ENCODE assay signal across 30 cellular contexts in genomic region chr1:31051611-31052010, GRCh38. TPM values are rescaled to one million over a fixed set of nuclear protein-coding genes. Genes with fewer than 3 reads are reported as not detected.
A peak's percentile ranks its signal among the peaks of the same experiment; 100 is the strongest.
DNase-seq lines count a peak whose midpoint lies in the region; ATAC-seq and TF ChIP-seq lines count a peak whose summit lies in the region.
"Had no signal": no experiment of that assay in that cellular context is flagged by ENCODE, and none has a peak within 500 bp of the region (broad histone marks: within the 10 kb centered on the region; RNA-seq: fewer than 3 reads in every experiment).

No MANE protein-coding gene starts in this region.

- intact Hi-C loops in CD14-positive monocyte (cut with micrococcal nuclease) = no loop called here
- intact Hi-C loops in CD4-positive, alpha-beta memory T cell (cut with micrococcal nuclease) = no loop called here
- intact Hi-C loops in right lobe of liver (cut with DNase I) = no loop called here

- H3K9me3 ChIP-seq in CD4-positive, alpha-beta memory T cell (ENCODE audit: control insufficient read depth in 1 of 2, low read length in 2 of 2) = no peaks in the 10 kb centered on the region
- H3K9me3 ChIP-seq in right lobe of liver (no peaks in the 10 kb centered on the region), MG63 (no peaks in the 10 kb centered on the region)
- H3K9me3 ChIP-seq: BLaER1 treated with 17β-estradiol and CSF1 and Interleukin-3, amounts not matched to agents 10 nM and 100 nM; colonic mucosa; HAP-1; heart right ventricle; upper lobe of left lung had no signal

- no peak for TF ChIP-seq POLR2A in right lobe of liver (IDR thresholded peaks at IDR 0.05)

- no peaks in the 10 kb centered on the region for H3K27me3 ChIP-seq in CD4-positive, alpha-beta memory T cell (ENCODE audit: insufficient read depth, low read length)
- H3K27me3 ChIP-seq in right lobe of liver (no peaks in the 10 kb centered on the region), MG63 (no peaks in the 10 kb centered on the region)
- H3K27me3 ChIP-seq: BLaER1 treated with 17β-estradiol and CSF1 and Interleukin-3, amounts not matched to agents 10 nM and 100 nM; cardiac muscle cell; colonic mucosa; heart right ventricle; upper lobe of left lung had no signal

- no peak overlapping the region for H3K4me3 ChIP-seq in CD4-positive, alpha-beta memory T cell (ENCODE audit: low read length in 2 of 2)
- H3K4me3 ChIP-seq in right lobe of liver (peak overlapping the region in 1 of 3 donors; percentile 11), MG63 (no peak overlapping the region)
- H3K4me3 ChIP-seq: BLaER1 treated with 17β-estradiol and CSF1 and Interleukin-3, amounts not matched to agents 10 nM and 100 nM; cardiac muscle cell; colonic mucosa; HAP-1; heart right ventricle; upper lobe of left lung had no signal

- TF ChIP-seq CTCF in CD14-positive monocyte (IDR thresholded peaks at IDR 0.05) (no peak), right lobe of liver (IDR thresholded peaks at IDR 0.05) (no peak), progenitor cell of endocrine pancreas (IDR thresholded peaks at IDR 0.05; ENCODE audit: unreplicated experiment) (no peak)

- WGBS in right lobe of liver (ENCODE audit: insufficient coverage, low coverage, low lambda C conversion rate, missing lambda C conversion rate) = 28% methylated on average over 1 of the region's 1 CpG

- H3K27me3 Mint-ChIP-seq in CD14-positive monocyte (ENCODE audit: low read depth in 3 of 3) (no peaks in the 10 kb centered on the region), progenitor cell of endocrine pancreas (no peaks in the 10 kb centered on the region)
- H3K27me3 Mint-ChIP-seq in CD4-positive, alpha-beta memory T cell = no peaks in the 10 kb centered on the region
- H3K27me3 Mint-ChIP-seq: activated CD8-positive, alpha-beta memory T cell treated with anti-CD3 and anti-CD28 coated beads, Interleukin-2, amount 10 ng/mL, durations not matched to agents 7 days and 5 days; activated naive CD4-positive, alpha-beta T cell treated with anti-CD3 and anti-CD28 coated beads, Interleukin-2, amount 10 ng/mL, durations not matched to agents 7 days and 5 days; naive B cell had no signal

- H3K9me3 Mint-ChIP-seq in CD14-positive monocyte = no peaks in the 10 kb centered on the region
- no peaks in the 10 kb centered on the region for H3K9me3 Mint-ChIP-seq in CD4-positive, alpha-beta memory T cell
- H3K9me3 Mint-ChIP-seq in progenitor cell of endocrine pancreas (ENCODE audit: low read depth) = no peaks in the 10 kb centered on the region
- H3K9me3 Mint-ChIP-seq: activated naive CD4-positive, alpha-beta T cell treated with anti-CD3 and anti-CD28 coated beads, Interleukin-2, amount 10 ng/mL, durations not matched to agents 7 days and 5 days; activated T-helper 1 cell treated with anti-CD3 and anti-CD28 coated beads, Interleukin-12 subunit alpha, Interleukin-12 subunit beta, Interleukin-2, Interleukin-4 antibody, amounts not matched to agents 30 ng/mL and 10 ng/mL and 1 ng/mL, durations not matched to agents 14 hours and 24 hours and 36 hours; naive B cell had no signal

- CTCF ChIA-PET in CD4-positive, alpha-beta memory T cell (lab: Charles Lee; ENCODE audit: partially characterized antibody) = no interaction called here

- H3K4me3 Mint-ChIP-seq in CD14-positive monocyte (no peak overlapping the region), progenitor cell of endocrine pancreas (ENCODE audit: low read depth) (no peak overlapping the region)
- H3K4me3 Mint-ChIP-seq in CD4-positive, alpha-beta memory T cell = peak overlapping the region in 2 of 8 donors; percentile 55 to 63
- H3K4me3 Mint-ChIP-seq: activated CD8-positive, alpha-beta memory T cell treated with anti-CD3 and anti-CD28 coated beads, Interleukin-2, amount 10 ng/mL, durations not matched to agents 7 days and 5 days; activated naive CD4-positive, alpha-beta T cell treated with anti-CD3 and anti-CD28 coated beads, Interleukin-2, amount 10 ng/mL, durations not matched to agents 7 days and 5 days; activated T-helper 1 cell treated with anti-CD3 and anti-CD28 coated beads, Interleukin-12 subunit alpha, Interleukin-12 subunit beta, Interleukin-2, Interleukin-4 antibody, amounts not matched to agents 30 ng/mL and 10 ng/mL and 1 ng/mL, durations not matched to agents 14 hours and 24 hours and 36 hours; naive B cell had no signal

- peaks cover 24 to 56% of the 10 kb centered on the region in 2 donors for H3K36me3 Mint-ChIP-seq in CD14-positive monocyte
- H3K36me3 Mint-ChIP-seq in CD4-positive, alpha-beta memory T cell = peaks cover 12 to 40% of the 10 kb centered on the region in 2 donors
- peaks cover 22% of the 10 kb centered on the region for H3K36me3 Mint-ChIP-seq in progenitor cell of endocrine pancreas (ENCODE audit: insufficient read depth)

- no peak overlapping the region for H3K27ac ChIP-seq in CD4-positive, alpha-beta memory T cell (ENCODE audit: low read depth, low read length)
- peak overlapping the region in 1 of 3 donors; percentile 46 for H3K27ac ChIP-seq in right lobe of liver
- H3K27ac ChIP-seq: cardiac muscle cell, colonic mucosa, heart right ventricle, upper lobe of left lung had no signal

- H3K4me1 Mint-ChIP-seq in CD14-positive monocyte (peaks cover 29% of the 10 kb centered on the region), progenitor cell of endocrine pancreas (ENCODE audit: low read depth) (peaks cover 20% of the 10 kb centered on the region)
- peaks cover 37 to 76% (median 57%) of the 10 kb centered on the region in 4 donors for H3K4me1 Mint-ChIP-seq in CD4-positive, alpha-beta memory T cell

- H3K27ac Mint-ChIP-seq in CD14-positive monocyte = peak overlapping the region in 4 of 7 donors; percentile 7 to 80 (median 62)
- peak overlapping the region in 5 of 7 donors; percentile 9 to 70 (median 25) for H3K27ac Mint-ChIP-seq in CD4-positive, alpha-beta memory T cell
- H3K27ac Mint-ChIP-seq in progenitor cell of endocrine pancreas = no peak overlapping the region
- H3K27ac Mint-ChIP-seq: activated CD8-positive, alpha-beta memory T cell treated with anti-CD3 and anti-CD28 coated beads, Interleukin-2, amount 10 ng/mL, durations not matched to agents 7 days and 5 days; activated naive CD4-positive, alpha-beta T cell treated with anti-CD3 and anti-CD28 coated beads, Interleukin-2, amount 10 ng/mL, durations not matched to agents 7 days and 5 days had no signal

- H3K4me1 ChIP-seq in CD4-positive, alpha-beta memory T cell (ENCODE audit: insufficient read depth, low read length) = peaks cover 44% of the 10 kb centered on the region
- H3K4me1 ChIP-seq in right lobe of liver = peaks cover 0 to 85% (median 30%) of the 10 kb centered on the region in 4 donors
- H3K4me1 ChIP-seq: colonic mucosa, HAP-1 had no signal

- ATAC-seq in right lobe of liver (peak; percentile 79 to 92 (median 86)), HG02840 (IDR thresholded peaks at IDR 0.05; ENCODE audit: low FRiP score, unreplicated experiment) (no peak)
- ATAC-seq: activated CD8-positive, alpha-beta memory T cell treated with anti-CD3 and anti-CD28 coated beads, Interleukin-2, amount 10 ng/mL, durations not matched to agents 7 days and 5 days; heart right ventricle had no signal

- peaks cover 9% of the 10 kb centered on the region for H3K36me3 ChIP-seq in CD4-positive, alpha-beta memory T cell (ENCODE audit: insufficient read depth, low read length)
- peaks cover 0 to 4% (median under 1%) of the 10 kb centered on the region in 4 donors for H3K36me3 ChIP-seq in right lobe of liver
- peaks cover 53% of the 10 kb centered on the region for H3K36me3 ChIP-seq in MG63
- H3K36me3 ChIP-seq: colonic mucosa had no signal

- no peak for DNase-seq in CD14-positive monocyte (ENCODE audit: low spot score)
- DNase-seq in CD4-positive, alpha-beta memory T cell = no peak
- peak; percentile 60 for DNase-seq in amniotic epithelial cell (ENCODE audit: low read depth)
- peak in 1 of 3 donors; percentile 73 for DNase-seq in right lobe of liver
- no peak for DNase-seq in MG63
- DNase-seq in progenitor cell of endocrine pancreas (ENCODE audit: low spot score, unreplicated experiment) = no peak
- DNase-seq: activated CD4-positive, alpha-beta T cell treated with anti-CD3 and anti-CD28 coated beads, Interleukin-2, amount 50 U/mL, for 1 hour; activated CD8-positive, alpha-beta memory T cell treated with anti-CD3 and anti-CD28 coated beads, Interleukin-2, amount 10 ng/mL, durations not matched to agents 7 days and 5 days; activated naive CD4-positive, alpha-beta T cell treated with anti-CD3 and anti-CD28 coated beads, Interleukin-2, amount 10 ng/mL, durations not matched to agents 7 days and 5 days; colonic mucosa; DND-41; effector CD4-positive, alpha-beta T cell; GF-D8; heart right ventricle; midbrain; naive B cell; NCI-H1436 treated with DMSO at 0.1 percent for 48 hours; NCI-H345; occipital lobe; SHP77 treated with DMSO at 0.1 percent for 48 hours; stimulated activated CD4-positive, alpha-beta T cell treated with anti-CD3 and anti-CD28 coated beads, Interleukin-15, amount 100 ng/mL, for 24 hours; stimulated activated CD4-positive, alpha-beta T cell treated with anti-CD3 and anti-CD28 coated beads, Interleukin-4, amount 100 ng/mL, for 4 hours; substantia nigra; T-helper 9 cell; upper lobe of left lung had no signal

- POLR2A ChIA-PET in CD4-positive, alpha-beta memory T cell (lab: Charles Lee; ENCODE audit: partially characterized antibody) = interaction anchor here (1.0 to 1.5 kb wide), 2 partner anchors 13 to 15 kb away, joined by 3 to 4 read pairs; no protein-coding TSS in a partner anchor

RNA-seq across cellular contexts. Expression of gene PUM1, which starts 13.9 kb away (rescaled TPM):
- polyA plus RNA-seq in CD14-positive monocyte = 10 to 100 TPM; 55.0 to 86.1 TPM
- total RNA-seq in CD4-positive, alpha-beta memory T cell = 100 to 1,000 TPM; 146 to 164 TPM
- polyA plus RNA-seq in CD4-positive, alpha-beta memory T cell = 100 to 1,000 TPM; 126 to 130 TPM
- 10 to 100 TPM; 30.9 to 51.6 (median 42.0) TPM for total RNA-seq in right lobe of liver
- total RNA-seq in MG63 (2014; rRNA removed; shearing (Covaris generic); ENCODE audit: low replicate concordance) = 31.6 and 58.5 TPM in 2 replicates
- total RNA-seq in progenitor cell of endocrine pancreas = 244 and 249 TPM in 2 replicates
